In genomic region chr22:37186228-37186996, GRCh38 we compare ENCODE assay signal across 8 cellular contexts. TPM values are rescaled to one million over a fixed set of nuclear protein-coding genes. Genes with fewer than 3 reads are reported as not detected.
A peak's percentile ranks its signal among the peaks of the same experiment; 100 is the strongest.
DNase-seq lines count a peak whose midpoint lies in the region; ATAC-seq, FAIRE-seq and TF ChIP-seq lines count a peak whose summit lies in the region.

No MANE protein-coding gene starts in this region.

- H3K36me3 ChIP-seq in GM06990 (ENCODE audit: control insufficient read depth, insufficient read depth, low read length) (no peaks in the 10 kb centered on the region), thymus (ENCODE audit: control insufficient read depth, insufficient read depth) (no peaks in the 10 kb centered on the region)

- H3K27me3 ChIP-seq in GM06990 (replicated peaks; ENCODE audit: control insufficient read depth, insufficient read depth, low read length) = no peaks in the 10 kb centered on the region
- H3K27me3 ChIP-seq in thymus (ENCODE audit: control insufficient read depth, insufficient read depth) = no peaks in the 10 kb centered on the region

- TF ChIP-seq POLR2A in A549 (IDR thresholded peaks at IDR 0.05; ENCODE audit: low read length) = no peak

- in situ Hi-C loops in T47D (cut with HindIII; ENCODE audit: low pct_unique_long_range_greater_than_20kb, low sequenced_read_pairs) = no loop called here

- CTCF ChIA-PET in A549 (lab: Yijun Ruan, JAX) = interaction anchor here (0.9 to 3.2 kb wide), 4 partner anchors 8 to 20 kb away, joined by 3 to 18 read pairs (median 12); no protein-coding TSS in a partner anchor

- peak overlapping the region; percentile 60 for H3K4me3 ChIP-seq in A549
- no peak overlapping the region for H3K4me3 ChIP-seq in GM06990 (replicated peaks; ENCODE audit: low read depth, low read length)
- no peak overlapping the region for H3K4me3 ChIP-seq in thymus (ENCODE audit: low read length)

- no peak for FAIRE-seq in A549 (lab: Jason Lieb, UNC)

- ATAC-seq in A549 = peak; percentile 57 to 82; a peak in 4 of 6 replicates

- TF ChIP-seq RAD21 in A549 (conservative IDR thresholded peaks at IDR 0.05 in 1 of 2, IDR thresholded peaks at IDR 0.05 in 1 of 2) = no peak

- 27% methylated on average over 9 of the region's 9 CpGs for WGBS in A549 (ENCODE audit: missing lambda C conversion rate)
- 48% methylated on average over 9 of the region's 9 CpGs for WGBS in thymus

- POLR2A ChIA-PET in A549 (lab: Yijun Ruan, JAX) = interaction anchor here (0.8 to 2.0 kb wide), 2 partner anchors 11 to 13 kb away, joined by 3 to 9 read pairs; no protein-coding TSS in a partner anchor

- H3K27ac ChIP-seq in A549 = peak overlapping the region; percentile 99 to 100
- H3K27ac ChIP-seq in thymus (ENCODE audit: low read depth) = peak overlapping the region; percentile 66

- no peaks in the 10 kb centered on the region for H3K9me3 ChIP-seq in A549
- no peaks in the 10 kb centered on the region for H3K9me3 ChIP-seq in thymus (ENCODE audit: control insufficient read depth)

- TF ChIP-seq EP300 in A549 (IDR thresholded peaks at IDR 0.05) = no peak

- peak overlapping the region; percentile 96 for H3K4me2 ChIP-seq in A549

- H3K4me1 ChIP-seq in A549 = peaks cover 69% of the 10 kb centered on the region
- peaks cover 12% of the 10 kb centered on the region for H3K4me1 ChIP-seq in thymus (ENCODE audit: control insufficient read depth, insufficient read depth, low read length)

- TF ChIP-seq CTCF in A549 (IDR thresholded peaks at IDR 0.05) (no peak), GM06990 (IDR thresholded peaks at IDR 0.05; ENCODE audit: insufficient read depth, low read length, poor library complexity, severe bottlenecking) (no peak)

- peak; percentile 78 to 94 for DNase-seq in A549 (ENCODE audit: low read depth in 1 of 2, low spot score in 1 of 2)
- peak; percentile 56 for DNase-seq in GM06990 (ENCODE audit: extremely low read depth, insufficient read length)
- DNase-seq in RKO (ENCODE audit: low spot score) = peak; percentile 33
- DNase-seq in T47D (ENCODE audit: low read depth in 1 of 2, low spot score in 1 of 2) = peak; percentile 65 to 92
- DNase-seq in kidney glomerular epithelial cell (lab: John Stamatoyannopoulos, UW) = peak; percentile 62
- no peak for DNase-seq in stimulated activated CD4-positive, alpha-beta T cell treated with anti-CD3 and anti-CD28 coated beads, Interleukin-15, amount 100 ng/mL, for 24 hours
- DNase-seq in NCI-H2171 treated with DMSO at 0.1 percent for 48 hours (lab: John Stamatoyannopoulos, UW) = no peak

TF ChIP-seq in A549, 52 proteins besides CTCF, POLR2A, EP300 and RAD21:
- peak; percentile 97 for TF ChIP-seq PBX3 (IDR thresholded peaks at IDR 0.05)
- no peak for TF ChIP-seq BHLHE40 (IDR thresholded peaks at IDR 0.05; ENCODE audit: low read depth, low read length)
- no peak for TF ChIP-seq HEYL (CRISPR knock-in tag; IDR thresholded peaks at IDR 0.05)

RNA-seq across cellular contexts. Expression of gene C1QTNF6, which starts 1.6 kb away (rescaled TPM):
- polyA plus RNA-seq in A549 (2011; rRNA removed) (18.6 and 24.7 TPM in 2 replicates), A549 (2017; fragmentation: RNase III; extraction: RNeasy Plus Mini Kit Qiagen cat#74134 plus additional on column Dnase treatment) (17.6 to 26.7 TPM (median 24.5 TPM) in 3 replicates), thymus (23.2 TPM)
- polyA plus RNA-seq in A549 (2012; cell fraction: cytosol; rRNA removed) = 14.8 and 26.9 TPM in 2 replicates
- 33.8 and 39.1 TPM in 2 replicates for polyA plus RNA-seq in A549 (2012; cell fraction: nucleus; rRNA removed)
- polyA minus RNA-seq in A549 (2011; rRNA and poly(A)+ RNA removed) = 11.1 and 12.9 TPM in 2 replicates

RNA-seq across cellular contexts. Expression of gene SSTR3, which starts 25.9 kb away (rescaled TPM):
- not detected in 2 replicates for polyA plus RNA-seq in A549 (2011; rRNA removed)
- not detected in 2 replicates for polyA plus RNA-seq in A549 (2012; cell fraction: cytosol; rRNA removed)
- 0.07 TPM in 1 of 2 replicates, not detected in the other for polyA plus RNA-seq in A549 (2012; cell fraction: nucleus; rRNA removed)
- polyA plus RNA-seq in A549 (2017; fragmentation: RNase III; extraction: RNeasy Plus Mini Kit Qiagen cat#74134 plus additional on column Dnase treatment) = not detected in 3 replicates
- polyA minus RNA-seq in A549 (2011; rRNA and poly(A)+ RNA removed) = not detected in 2 replicates
- 3.9 TPM for polyA plus RNA-seq in thymus

RNA-seq across cellular contexts. Expression of gene IL2RB, which starts 36.7 kb away (rescaled TPM):
- polyA plus RNA-seq in A549 (2011; rRNA removed) (0.05 and 0.14 TPM in 2 replicates), A549 (2017; fragmentation: RNase III; extraction: RNeasy Plus Mini Kit Qiagen cat#74134 plus additional on column Dnase treatment) (0.04 to 0.17 TPM (median 0.05 TPM) in 3 replicates), thymus (7.0 TPM)
- polyA plus RNA-seq in A549 (2012; cell fraction: cytosol; rRNA removed) = 0.05 and 0.09 TPM in 2 replicates
- polyA plus RNA-seq in A549 (2012; cell fraction: nucleus; rRNA removed) = 0.09 and 0.12 TPM in 2 replicates
- polyA minus RNA-seq in A549 (2011; rRNA and poly(A)+ RNA removed) = not detected in 2 replicates

RNA-seq across cellular contexts. Expression of gene RAC2, which starts 57.7 kb away (rescaled TPM):
- 0.12 TPM in 1 of 2 replicates, not detected in the other for polyA plus RNA-seq in A549 (2011; rRNA removed)
- polyA plus RNA-seq in A549 (2012; cell fraction: cytosol; rRNA removed) = 0.12 and 0.16 TPM in 2 replicates
- polyA plus RNA-seq in A549 (2012; cell fraction: nucleus; rRNA removed) = 0.17 and 0.22 TPM in 2 replicates
- 0.05 to 0.07 TPM (median 0.05 TPM) in 3 replicates for polyA plus RNA-seq in A549 (2017; fragmentation: RNase III; extraction: RNeasy Plus Mini Kit Qiagen cat#74134 plus additional on column Dnase treatment)
- polyA minus RNA-seq in A549 (2011; rRNA and poly(A)+ RNA removed) = not detected in 2 replicates
- polyA plus RNA-seq in thymus = 206 TPM

Comparison
In these comparisons a context has a peak if more than half of its experiments do, and no peak if none do; other contexts are left out.
1. DNase-seq: peak in A549 (2 of 2), GM06990 (single experiment), RKO (single experiment), T47D (2 of 2) and kidney glomerular epithelial cell (single experiment); none in stimulated activated CD4-positive, alpha-beta T cell treated with anti-CD3 and anti-CD28 coated beads, Interleukin-15, amount 100 ng/mL, for 24 hours (single experiment) and NCI-H2171 treated with DMSO at 0.1 percent for 48 hours (single experiment).